8 cellular contexts compared by ENCODE assay signal in the genomic region with DNA sequence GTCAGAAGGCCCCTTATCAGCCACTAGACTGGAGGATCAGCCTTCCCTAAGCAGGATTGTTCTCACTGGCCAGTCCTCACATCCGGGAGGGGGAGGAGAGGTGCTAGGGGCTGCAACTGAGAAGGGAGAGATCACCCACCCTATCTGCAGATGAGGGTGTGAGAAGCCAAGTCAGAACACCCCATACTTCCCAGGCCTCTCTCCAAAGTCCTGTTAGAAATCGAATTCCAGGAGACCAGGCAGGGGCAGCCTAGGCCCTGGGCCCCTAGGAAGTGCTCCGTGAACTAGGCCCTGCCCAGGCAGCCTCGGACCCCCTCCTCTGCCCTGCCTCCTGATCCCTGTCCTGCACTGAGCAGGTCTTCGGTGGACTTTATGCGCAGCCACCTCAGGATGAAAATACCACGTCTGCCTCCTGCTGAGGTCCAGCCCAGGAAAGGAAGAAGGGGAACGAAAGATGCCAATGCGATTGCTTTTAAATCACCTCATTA. TPM values are rescaled to one million over a fixed set of nuclear protein-coding genes. Genes with fewer than 3 reads are reported as not detected.
DNase-seq lines count a peak whose midpoint lies in the region; ATAC-seq, FAIRE-seq and TF ChIP-seq lines count a peak whose summit lies in the region.

No MANE protein-coding gene starts in this region.

- H3K79me2 ChIP-seq in keratinocyte (ENCODE audit: control insufficient read depth, insufficient read depth, low read length) = peaks cover 6% of the 10 kb centered on the region

- peak overlapping the region; percentile 87 for H3K9ac ChIP-seq in keratinocyte (ENCODE audit: control insufficient read depth, extremely low read depth, insufficient read depth, low read length)

- H3K4me3 ChIP-seq in astrocyte of the cerebellum (ENCODE audit: low read depth, low read length) (peak overlapping the region; percentile 77), keratinocyte (ENCODE audit: control insufficient read depth in 2 of 3, extremely low read depth in 1 of 3, insufficient read depth in 2 of 3, low read depth in 1 of 3, low read length in 3 of 3) (peak overlapping the region; percentile 50 to 80 (median 71)), mucosa of descending colon (no peak overlapping the region)

- dilution Hi-C loops in keratinocyte (cut with MboI; ENCODE audit: extremely low pct_ligation_motif_present, low sequenced_read_pairs) = no loop called here

- no peaks in the 10 kb centered on the region for H4K20me1 ChIP-seq in keratinocyte (ENCODE audit: control insufficient read depth, extremely low read depth, insufficient read depth, low read length)

- peak; percentile 9 for ATAC-seq in Right ventricle myocardium superior (ENCODE audit: poor library complexity)
- no peak for ATAC-seq in mucosa of descending colon
- ATAC-seq in HG02623 (IDR thresholded peaks at IDR 0.05; ENCODE audit: unreplicated experiment) = no peak

- H3K36me3 ChIP-seq in keratinocyte (ENCODE audit: control insufficient read depth in 2 of 2, extremely low read depth in 1 of 2, insufficient read depth in 2 of 2, low read length in 2 of 2) (no peaks in the 10 kb centered on the region), mucosa of descending colon (ENCODE audit: low read depth) (no peaks in the 10 kb centered on the region)

- TF ChIP-seq CTCF in astrocyte of the cerebellum (IDR thresholded peaks at IDR 0.05; ENCODE audit: low read depth, low read length, missing control alignments) (no peak), keratinocyte (optimal IDR thresholded peaks at IDR 0.05 in 1 of 3, IDR thresholded peaks at IDR 0.05 in 1 of 3, conservative IDR thresholded peaks at IDR 0.05 in 1 of 3; ENCODE audit: extremely low read depth in 1 of 3, insufficient read depth in 2 of 3, low read length in 3 of 3) (no peak), mucosa of descending colon (IDR thresholded peaks at IDR 0.05) (no peak)

- H3K9me1 ChIP-seq in keratinocyte (ENCODE audit: control insufficient read depth, extremely low read depth, insufficient read depth, low read length) = no peaks in the 10 kb centered on the region

- no peaks in the 10 kb centered on the region for H3K9me3 ChIP-seq in keratinocyte (ENCODE audit: control insufficient read depth, low read depth, low read length)
- no peaks in the 10 kb centered on the region for H3K9me3 ChIP-seq in mucosa of descending colon

- intact Hi-C loops in Right ventricle myocardium superior (cut with DNase I) (no loop called here), cardiac septum (cut with DNase I) (loop anchor here (10.0 kb wide), 1 partner anchor 1010 kb away; no protein-coding TSS in a partner anchor), mucosa of descending colon (cut with DNase I, micrococcal nuclease) (no loop called here)

- DNase-seq in Right ventricle myocardium superior (no peak), cardiac septum (ENCODE audit: low spot score) (no peak), astrocyte of the cerebellum (ENCODE audit: low read depth) (no peak), keratinocyte (ENCODE audit: low read depth, low spot score) (no peak), mucosa of descending colon (no peak)
- DNase-seq in central memory CD4-positive, alpha-beta T cell = no peak

- in situ Hi-C loops in astrocyte of the cerebellum (cut with HindIII; ENCODE audit: low sequenced_read_pairs) = no loop called here

- H3K4me2 ChIP-seq in keratinocyte (ENCODE audit: control insufficient read depth, extremely low read depth, insufficient read depth, low read depth, low read length) = peak overlapping the region; percentile 98

- no peak for FAIRE-seq in keratinocyte (lab: Jason Lieb, UNC)

- H3K4me1 ChIP-seq in keratinocyte (ENCODE audit: control insufficient read depth, extremely low read depth, insufficient read depth, low read length) = peaks cover 29% of the 10 kb centered on the region
- no peaks in the 10 kb centered on the region for H3K4me1 ChIP-seq in mucosa of descending colon (ENCODE audit: low read depth)

- peak overlapping the region; percentile 95 for H2AFZ ChIP-seq in keratinocyte (ENCODE audit: control insufficient read depth, low read length)

- H3K27ac ChIP-seq in keratinocyte (ENCODE audit: control insufficient read depth, insufficient read depth, low read length) (peak overlapping the region; percentile 85), temporal lobe (ENCODE audit: low read depth, low read length) (peak overlapping the region; percentile 38)

- no peaks in the 10 kb centered on the region for H3K27me3 ChIP-seq in keratinocyte (ENCODE audit: control insufficient read depth, extremely low read depth, insufficient read depth, low read length)

RNA-seq across cellular contexts. Expression of gene DZIP1L, which starts 0.9 kb away (rescaled TPM):
- 4.1 TPM for total RNA-seq in Right ventricle myocardium superior
- 7.2 TPM for total RNA-seq in cardiac septum
- polyA plus RNA-seq in keratinocyte = 1.3 to 1.9 TPM (median 1.7 TPM) in 3 replicates
- polyA plus RNA-seq in keratinocyte (2011; ENCODE audit: low read depth) = 0.61 TPM
- polyA plus RNA-seq in keratinocyte (2011; cell fraction: cytosol; rRNA removed) = 0.33 and 0.81 TPM in 2 replicates
- polyA plus RNA-seq in keratinocyte (2011; cell fraction: nucleus; rRNA removed) = 4.2 and 4.3 TPM in 2 replicates
- 0.24 and 1.5 TPM in 2 replicates for polyA plus RNA-seq in keratinocyte (2012; ENCODE audit: low replicate concordance)
- polyA minus RNA-seq in keratinocyte = 3.9 to 12.5 TPM (median 6.9 TPM) in 3 replicates
- 3.1 TPM for polyA minus RNA-seq in keratinocyte (2011; cell fraction: cytosol; rRNA and poly(A)+ RNA removed)
- 8.1 and 11.1 TPM in 2 replicates for polyA minus RNA-seq in keratinocyte (2011; cell fraction: nucleus; rRNA and poly(A)+ RNA removed)
- 4.9 TPM for total RNA-seq in temporal lobe
- total RNA-seq in mucosa of descending colon = 1 to 10 TPM; 1.8 to 9.2 (median 3.2) TPM

RNA-seq across cellular contexts. Expression of gene A4GNT, which starts 17.7 kb away (rescaled TPM):
- total RNA-seq in Right ventricle myocardium superior (not detected), cardiac septum (not detected), temporal lobe (not detected), mucosa of descending colon (not detected)
- not detected in 3 replicates for polyA plus RNA-seq in keratinocyte
- polyA plus RNA-seq in keratinocyte (2011; ENCODE audit: low read depth) = not detected
- polyA plus RNA-seq in keratinocyte (2011; cell fraction: cytosol; rRNA removed) = not detected in 2 replicates
- not detected in 2 replicates for polyA plus RNA-seq in keratinocyte (2011; cell fraction: nucleus; rRNA removed)
- not detected in 2 replicates for polyA plus RNA-seq in keratinocyte (2012; ENCODE audit: low replicate concordance)
- not detected in 3 replicates for polyA minus RNA-seq in keratinocyte
- not detected for polyA minus RNA-seq in keratinocyte (2011; cell fraction: cytosol; rRNA and poly(A)+ RNA removed)
- not detected in 2 replicates for polyA minus RNA-seq in keratinocyte (2011; cell fraction: nucleus; rRNA and poly(A)+ RNA removed)
